In the genomic region with DNA sequence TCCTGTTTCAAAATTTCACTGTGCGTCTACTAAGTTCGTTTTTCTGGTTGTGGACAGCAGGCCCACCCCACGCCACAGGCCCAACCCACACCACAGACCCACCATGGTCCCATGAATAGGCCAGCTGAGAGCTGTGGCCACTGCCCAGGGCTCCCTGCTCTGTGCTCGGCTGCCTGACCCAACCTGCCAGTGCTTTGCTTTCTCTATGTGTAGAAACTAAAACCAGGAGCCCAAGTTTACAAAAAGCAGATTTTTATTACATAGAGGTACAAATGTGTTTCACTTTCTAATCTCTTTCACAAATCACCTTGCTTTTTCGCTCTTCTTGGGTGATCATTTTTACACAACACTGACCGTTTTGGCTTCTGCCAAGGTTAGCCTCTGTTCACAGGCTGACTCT, we compare ENCODE assay signal across 15 cellular contexts.
"Had no signal": no experiment of that assay in that cellular context is flagged by ENCODE, and none has a peak within 500 bp of the region (broad histone marks: within the 10 kb centered on the region; RNA-seq: fewer than 3 reads in every experiment).

No MANE protein-coding gene starts in this region.

- H3K27ac Mint-ChIP-seq: activated CD4-positive, alpha-beta memory T cell treated with anti-CD3 and anti-CD28 coated beads for 36 hours; activated CD8-positive, alpha-beta memory T cell treated with anti-CD3 and anti-CD28 coated beads, Interleukin-2, amount 10 ng/mL, durations not matched to agents 7 days and 5 days; activated naive CD4-positive, alpha-beta T cell treated with anti-CD3 and anti-CD28 coated beads, Interleukin-2, amount 10 ng/mL, durations not matched to agents 7 days and 5 days; dendritic cell treated with granulocyte-macrophage colony-stimulating factor and Interleukin-4, amounts not matched to agents 40 ng/mL and 50 ng/mL, for 4 days; effector memory CD8-positive, alpha-beta T cell; stimulated activated memory B cell treated with anti-CD40 and anti-IgM and Interleukin-4, amounts not matched to agents 10 μg/mL and 1 μg/mL and 100 μg/mL, for 72 hours had no signal

- H3K4me3 Mint-ChIP-seq: activated CD4-positive, alpha-beta memory T cell treated with anti-CD3 and anti-CD28 coated beads for 36 hours; activated CD8-positive, alpha-beta memory T cell treated with anti-CD3 and anti-CD28 coated beads, Interleukin-2, amount 10 ng/mL, durations not matched to agents 7 days and 5 days; activated naive CD4-positive, alpha-beta T cell treated with anti-CD3 and anti-CD28 coated beads, Interleukin-2, amount 10 ng/mL, durations not matched to agents 7 days and 5 days; dendritic cell treated with granulocyte-macrophage colony-stimulating factor and Interleukin-4, amounts not matched to agents 40 ng/mL and 50 ng/mL, for 4 days; effector memory CD8-positive, alpha-beta T cell; natural killer cell; stimulated activated memory B cell treated with anti-CD40 and anti-IgM and Interleukin-4, amounts not matched to agents 10 μg/mL and 1 μg/mL and 100 μg/mL, for 72 hours had no signal

- H3K4me1 Mint-ChIP-seq: activated CD8-positive, alpha-beta memory T cell treated with anti-CD3 and anti-CD28 coated beads, Interleukin-2, amount 10 ng/mL, durations not matched to agents 7 days and 5 days; activated naive CD4-positive, alpha-beta T cell treated with anti-CD3 and anti-CD28 coated beads, Interleukin-2, amount 10 ng/mL, durations not matched to agents 7 days and 5 days; natural killer cell; stimulated activated memory B cell treated with anti-CD40 and anti-IgM and Interleukin-4, amounts not matched to agents 10 μg/mL and 1 μg/mL and 100 μg/mL, for 72 hours had no signal

- ATAC-seq: activated CD4-positive, CD25-positive, alpha-beta regulatory T cell treated with anti-CD3 and anti-CD28 coated beads, Interleukin-2, amount 50 U/mL, for 24 hours; activated CD8-positive, alpha-beta memory T cell treated with anti-CD3 and anti-CD28 coated beads, Interleukin-2, amount 10 ng/mL, durations not matched to agents 7 days and 5 days; effector memory CD8-positive, alpha-beta T cell; natural killer cell; stimulated activated memory B cell treated with anti-CD40 and anti-IgM and Interleukin-4, amounts not matched to agents 10 μg/mL and 1 μg/mL and 100 μg/mL, for 72 hours had no signal

- DNase-seq: activated CD4-positive, alpha-beta memory T cell treated with anti-CD3 and anti-CD28 coated beads for 36 hours; activated CD8-positive, alpha-beta memory T cell treated with anti-CD3 and anti-CD28 coated beads, Interleukin-2, amount 10 ng/mL, durations not matched to agents 7 days and 5 days; activated naive CD4-positive, alpha-beta T cell treated with anti-CD3 and anti-CD28 coated beads, Interleukin-2, amount 10 ng/mL, durations not matched to agents 7 days and 5 days; activated T-cell treated with anti-CD3 and anti-CD28 coated beads, Interleukin-2, amount 50 U/mL, for 1 hour; effector memory CD8-positive, alpha-beta T cell; foreskin melanocyte; head of caudate nucleus; kidney glomerular epithelial cell; mesendoderm; natural killer cell; posterior cingulate gyrus; thyroid gland had no signal

- H3K27me3 Mint-ChIP-seq: activated CD4-positive, alpha-beta memory T cell treated with anti-CD3 and anti-CD28 coated beads for 36 hours; activated CD8-positive, alpha-beta memory T cell treated with anti-CD3 and anti-CD28 coated beads, Interleukin-2, amount 10 ng/mL, durations not matched to agents 7 days and 5 days; activated naive CD4-positive, alpha-beta T cell treated with anti-CD3 and anti-CD28 coated beads, Interleukin-2, amount 10 ng/mL, durations not matched to agents 7 days and 5 days; dendritic cell treated with granulocyte-macrophage colony-stimulating factor and Interleukin-4, amounts not matched to agents 40 ng/mL and 50 ng/mL, for 4 days; effector memory CD8-positive, alpha-beta T cell; stimulated activated memory B cell treated with anti-CD40 and anti-IgM and Interleukin-4, amounts not matched to agents 10 μg/mL and 1 μg/mL and 100 μg/mL, for 72 hours had no signal

- H3K9me3 Mint-ChIP-seq: effector memory CD8-positive, alpha-beta T cell; natural killer cell had no signal
